Comparison of ENCODE assay signal across 37 cellular contexts in the genomic region with DNA sequence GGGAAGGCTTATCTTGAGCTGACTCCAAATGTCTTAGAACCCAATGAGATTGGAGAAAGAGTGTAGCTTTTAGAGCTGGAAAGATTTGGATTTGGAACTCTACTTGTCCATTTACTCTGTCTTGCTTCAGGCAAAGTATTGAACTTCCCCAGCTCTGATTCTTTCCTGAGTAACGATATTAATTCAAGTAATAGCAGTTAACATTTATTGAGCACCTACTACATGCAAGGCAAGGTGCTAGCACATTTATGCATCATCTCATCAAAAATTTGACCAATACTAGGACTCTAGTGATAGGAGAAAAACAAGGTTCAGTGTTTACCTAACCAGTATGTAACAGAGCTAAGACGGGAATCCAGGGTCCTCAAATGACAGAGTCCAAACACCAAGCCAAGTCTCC. TPM values are rescaled to one million over a fixed set of nuclear protein-coding genes. Genes with fewer than 3 reads are reported as not detected.
"Had no signal": no experiment of that assay in that cellular context is flagged by ENCODE, and none has a peak within 500 bp of the region (broad histone marks: within the 10 kb centered on the region; RNA-seq: fewer than 3 reads in every experiment).

No MANE protein-coding gene starts in this region.

- H3K4me3 ChIP-seq: MG63 had no signal

- H3K36me3 ChIP-seq: MG63 had no signal

- H3K9me3 ChIP-seq: MG63 had no signal

- DNase-seq: Kasumi-1, MG63, MM.1S, MV-4-11, NCI-H1048, NCI-H1092, NCI-H1092 treated with DMSO at 0.1 percent for 48 hours, NCI-H1105, NCI-H1105 treated with DMSO at 0.1 percent for 48 hours, NCI-H1417, NCI-H1417 treated with DMSO at 0.1 percent for 48 hours, NCI-H1436, NCI-H1436 treated with DMSO at 0.1 percent for 48 hours, NCI-H146, NCI-H1694, NCI-H1694 treated with DMSO at 0.1 percent for 48 hours, NCI-H187, NCI-H187 treated with DMSO at 0.1 percent for 48 hours, NCI-H1930, NCI-H2029, NCI-H2029 treated with DMSO at 0.1 percent for 48 hours, NCI-H2081, NCI-H2081 treated with DMSO at 0.1 percent for 48 hours, NCI-H2107, NCI-H2171, NCI-H2171 treated with DMSO at 0.1 percent for 48 hours, NCI-H2227 treated with DMSO at 0.1 percent for 48 hours, NCI-H226, NCI-H345, NCI-H446, NCI-H446 treated with DMSO at 0.1 percent for 48 hours, NCI-H510A, NCI-H510A treated with DMSO at 0.1 percent for 48 hours, NCI-H524, NCI-H524 treated with DMSO at 0.1 percent for 48 hours had no signal

RNA-seq across cellular contexts. Expression of gene LRRN2, which starts 2.5 kb away (rescaled TPM):
- total RNA-seq: LHCN-M2, MCF 10A had no signal
